In genomic region chr7:52639981-52640380, GRCh38 we compare ENCODE assay signal across 1 cellular context.
TF ChIP-seq lines count a peak whose summit lies in the region.

No MANE protein-coding gene starts in this region.

TF ChIP-seq in GM23338, 12 proteins besides CTCF, POLR2A, EP300 and RAD21 (continued from another document):
- TF ChIP-seq ZNF462 (CRISPR knock-in tag; IDR thresholded peaks at IDR 0.05) (no peak), NANOG (IDR thresholded peaks at IDR 0.05; ENCODE audit: borderline replicate concordance) (no peak), REST (IDR thresholded peaks at IDR 0.05; ENCODE audit: unreplicated experiment) (no peak), CREB1 (CRISPR knock-in tag; IDR thresholded peaks at IDR 0.05; ENCODE audit: low read depth) (no peak), STAT1 (IDR thresholded peaks at IDR 0.05; ENCODE audit: unreplicated experiment) (no peak), ZNF114 (CRISPR knock-in tag; IDR thresholded peaks at IDR 0.05) (no peak), EZH2phosphoT487 (IDR thresholded peaks at IDR 0.05; ENCODE audit: unreplicated experiment) (no peak)
